Comparison of ENCODE assay signal across 8 cellular contexts in genomic region chr5:65076251-65076869, GRCh38.
DNase-seq lines count a peak whose midpoint lies in the region; ATAC-seq and TF ChIP-seq lines count a peak whose summit lies in the region.

No MANE protein-coding gene starts in this region.

- no peak overlapping the region for H3K4me3 ChIP-seq in upper lobe of right lung

- intact Hi-C loops in upper lobe of right lung (cut with DNase I): no loop called here

- in situ Hi-C loops in Caki2 (cut with HindIII; ENCODE audit: low pct_unique_long_range_greater_than_20kb, low sequenced_read_pairs): no loop called here

- H3K4me1 ChIP-seq in upper lobe of right lung: peaks cover 7% of the 10 kb centered on the region

- H3K27ac ChIP-seq in upper lobe of right lung: no peak overlapping the region

- TF ChIP-seq CTCF in mesothelial cell of epicardium (IDR thresholded peaks at IDR 0.05; ENCODE audit: unreplicated experiment): no peak
- TF ChIP-seq CTCF in upper lobe of right lung (IDR thresholded peaks at IDR 0.05): peak; percentile 39

- H3K27ac Mint-ChIP-seq in T-helper 2 cell treated with Interferon-gamma antibody and Interleukin-4, amounts not matched to agents 5 μg/mL and 100 μg/mL, for 36 hours: no peak overlapping the region
- H3K27ac Mint-ChIP-seq in mesothelial cell of epicardium: peak overlapping the region; percentile 63

- peak; percentile 80 for ATAC-seq in GM19455 (IDR thresholded peaks at IDR 0.05; ENCODE audit: unreplicated experiment)
- ATAC-seq in HG03575 (IDR thresholded peaks at IDR 0.05; ENCODE audit: extremely low read depth, insufficient number of reproducible peaks, low FRiP score, unreplicated experiment): peak; percentile 46
- peak; percentile 92 for ATAC-seq in upper lobe of right lung

- no peaks in the 10 kb centered on the region for H3K9me3 ChIP-seq in upper lobe of right lung

- no peaks in the 10 kb centered on the region for H3K9me3 Mint-ChIP-seq in T-helper 2 cell treated with Interferon-gamma antibody and Interleukin-4, amounts not matched to agents 5 μg/mL and 100 μg/mL, for 36 hours
- no peaks in the 10 kb centered on the region for H3K9me3 Mint-ChIP-seq in mesothelial cell of epicardium

- peaks cover 3% of the 10 kb centered on the region for H3K27me3 ChIP-seq in upper lobe of right lung

- no peaks in the 10 kb centered on the region for H3K36me3 Mint-ChIP-seq in T-helper 2 cell treated with Interferon-gamma antibody and Interleukin-4, amounts not matched to agents 5 μg/mL and 100 μg/mL, for 36 hours (ENCODE audit: low read depth)
- no peaks in the 10 kb centered on the region for H3K36me3 Mint-ChIP-seq in mesothelial cell of epicardium

- peaks cover 32% of the 10 kb centered on the region for H3K27me3 Mint-ChIP-seq in T-helper 2 cell treated with Interferon-gamma antibody and Interleukin-4, amounts not matched to agents 5 μg/mL and 100 μg/mL, for 36 hours (ENCODE audit: low read depth)
- H3K27me3 Mint-ChIP-seq in mesothelial cell of epicardium (ENCODE audit: low read depth): no peaks in the 10 kb centered on the region

- no peaks in the 10 kb centered on the region for H3K36me3 ChIP-seq in upper lobe of right lung

- peak; percentile 4 for DNase-seq in Caki2 (ENCODE audit: low read depth)
- DNase-seq in T-helper 2 cell treated with Interferon-gamma antibody and Interleukin-4, amounts not matched to agents 5 μg/mL and 100 μg/mL, for 36 hours (ENCODE audit: low spot score): peak; percentile 58
- peak; percentile 46 for DNase-seq in central memory CD4-positive, alpha-beta T cell
- no peak for DNase-seq in mesothelial cell of epicardium (ENCODE audit: low spot score in 2 of 2, unreplicated experiment in 2 of 2)
- no peak for DNase-seq in upper lobe of right lung
- DNase-seq in NCI-H2196 treated with DMSO at 0.1 percent for 48 hours (lab: John Stamatoyannopoulos, UW; ENCODE audit: unreplicated experiment): no peak

- no peak overlapping the region for H3K4me3 Mint-ChIP-seq in T-helper 2 cell treated with Interferon-gamma antibody and Interleukin-4, amounts not matched to agents 5 μg/mL and 100 μg/mL, for 36 hours
- H3K4me3 Mint-ChIP-seq in mesothelial cell of epicardium: no peak overlapping the region

- H3K4me1 Mint-ChIP-seq in T-helper 2 cell treated with Interferon-gamma antibody and Interleukin-4, amounts not matched to agents 5 μg/mL and 100 μg/mL, for 36 hours (ENCODE audit: low read depth): peaks cover 14% of the 10 kb centered on the region
- peaks cover 67% of the 10 kb centered on the region for H3K4me1 Mint-ChIP-seq in mesothelial cell of epicardium

Comparison
In these comparisons a context has a peak if more than half of its experiments do, and no peak if none do; other contexts are left out.
1. DNase-seq: peak in Caki2 (single experiment), T-helper 2 cell treated with Interferon-gamma antibody and Interleukin-4, amounts not matched to agents 5 μg/mL and 100 μg/mL, for 36 hours (single experiment) and central memory CD4-positive, alpha-beta T cell (single experiment); none in mesothelial cell of epicardium (0 of 2), upper lobe of right lung (single experiment) and NCI-H2196 treated with DMSO at 0.1 percent for 48 hours (single experiment).
2. Peak in every context shown above with its lines, with median percentiles within 50 percentile points of each other: ATAC-seq.